Comparison of ENCODE assay signal across 30 cellular contexts in genomic region chr11:66075273-66075672, GRCh38. TPM values are rescaled to one million over a fixed set of nuclear protein-coding genes. Genes with fewer than 3 reads are reported as not detected.
"Had no signal": no experiment of that assay in that cellular context is flagged by ENCODE, and none has a peak within 500 bp of the region (broad histone marks: within the 10 kb centered on the region; RNA-seq: fewer than 3 reads in every experiment).

No MANE protein-coding gene starts in this region.

- H3K4me3 ChIP-seq: colonic mucosa, esophagus squamous epithelium had no signal

- H3K27ac Mint-ChIP-seq: activated CD4-positive, alpha-beta T cell treated with anti-CD3 and anti-CD28 coated beads, Interleukin-2, amount 10 ng/mL, durations not matched to agents 7 days and 5 days; activated naive CD4-positive, alpha-beta T cell treated with anti-CD3 and anti-CD28 coated beads for 36 hours; activated naive CD8-positive, alpha-beta T cell treated with anti-CD3 and anti-CD28 coated beads, Interleukin-2, amount 10 ng/mL, durations not matched to agents 7 days and 5 days; activated T-helper 1 cell treated with anti-CD3 and anti-CD28 coated beads, Interleukin-12 subunit alpha, Interleukin-12 subunit beta, Interleukin-2, Interleukin-4 antibody, amounts not matched to agents 30 ng/mL and 10 ng/mL and 1 ng/mL, durations not matched to agents 14 hours and 24 hours and 36 hours; activated T-helper 2 cell treated with anti-CD3 and anti-CD28 coated beads, Interferon-gamma antibody, Interleukin-2, Interleukin-4, amounts not matched to agents 10 μg/mL and 5 μg/mL and 100 μg/mL, durations not matched to agents 14 hours and 24 hours and 36 hours; T-helper 1 cell treated with Interleukin-12 subunit alpha and Interleukin-12 subunit beta and Interleukin-4 antibody, amounts not matched to agents 30 μg/mL and 1 μg/mL, for 36 hours; T-helper 2 cell treated with Interferon-gamma antibody and Interleukin-4, amounts not matched to agents 5 μg/mL and 100 μg/mL, for 36 hours had no signal

- H3K36me3 ChIP-seq: colonic mucosa had no signal

- ATAC-seq: activated CD4-positive, alpha-beta T cell treated with anti-CD3 and anti-CD28 coated beads for 36 hours had no signal

- H3K27ac ChIP-seq: colonic mucosa, epithelial cell of prostate, esophagus squamous epithelium, WERI-Rb-1 had no signal

- DNase-seq: activated CD4-positive, alpha-beta T cell treated with anti-CD3 and anti-CD28 coated beads for 36 hours; activated CD4-positive, alpha-beta T cell treated with anti-CD3 and anti-CD28 coated beads, Interleukin-2, amount 10 ng/mL, durations not matched to agents 7 days and 5 days; activated CD4-positive, alpha-beta T cell treated with anti-CD3 and anti-CD28 coated beads, Interleukin-2, amount 50 U/mL, for 48 hours; activated CD4-positive, CD25-positive, alpha-beta regulatory T cell; activated CD4-positive, CD25-positive, alpha-beta regulatory T cell treated with anti-CD3 and anti-CD28 coated beads, Interleukin-2, amount 50 U/mL, for 72 hours; activated CD8-positive, alpha-beta memory T cell treated with anti-CD3 and anti-CD28 coated beads, Interleukin-2, amount 50 U/mL, for 48 hours; activated effector memory CD4-positive, alpha-beta T cell treated with anti-CD3 and anti-CD28 coated beads, Interleukin-2, amount 50 U/mL, for 16 hours; activated naive CD4-positive, alpha-beta T cell treated with anti-CD3 and anti-CD28 coated beads for 36 hours; activated naive CD8-positive, alpha-beta T cell treated with anti-CD3 and anti-CD28 coated beads, Interleukin-2, amount 10 ng/mL, durations not matched to agents 7 days and 5 days; activated T-cell treated with anti-CD3 and anti-CD28 coated beads, Interleukin-2, amount 50 U/mL, for 48 hours; amniotic stem cell; anterior cingulate cortex; caudate nucleus; cerebellar nuclear complex; colonic mucosa; effector CD8-positive, alpha-beta T cell; esophagus squamous epithelium; T1000; WERI-Rb-1 had no signal

- H3K27me3 Mint-ChIP-seq: activated CD4-positive, alpha-beta T cell treated with anti-CD3 and anti-CD28 coated beads for 36 hours; activated CD4-positive, alpha-beta T cell treated with anti-CD3 and anti-CD28 coated beads, Interleukin-2, amount 10 ng/mL, durations not matched to agents 7 days and 5 days; activated naive CD4-positive, alpha-beta T cell treated with anti-CD3 and anti-CD28 coated beads, Interleukin-2, amount 50 U/mL, for 24 hours; activated naive CD8-positive, alpha-beta T cell treated with anti-CD3 and anti-CD28 coated beads, Interleukin-2, amount 10 ng/mL, durations not matched to agents 7 days and 5 days had no signal

- H3K4me3 Mint-ChIP-seq: activated CD4-positive, alpha-beta T cell treated with anti-CD3 and anti-CD28 coated beads for 36 hours; activated CD4-positive, alpha-beta T cell treated with anti-CD3 and anti-CD28 coated beads, Interleukin-2, amount 10 ng/mL, durations not matched to agents 7 days and 5 days; activated naive CD4-positive, alpha-beta T cell treated with anti-CD3 and anti-CD28 coated beads for 36 hours; activated naive CD8-positive, alpha-beta T cell treated with anti-CD3 and anti-CD28 coated beads, Interleukin-2, amount 10 ng/mL, durations not matched to agents 7 days and 5 days; activated T-helper 1 cell treated with anti-CD3 and anti-CD28 coated beads, Interleukin-12 subunit alpha, Interleukin-12 subunit beta, Interleukin-2, Interleukin-4 antibody, amounts not matched to agents 30 ng/mL and 10 ng/mL and 1 ng/mL, durations not matched to agents 14 hours and 24 hours and 36 hours; T-helper 1 cell treated with Interleukin-12 subunit alpha and Interleukin-12 subunit beta and Interleukin-4 antibody, amounts not matched to agents 30 μg/mL and 1 μg/mL, for 36 hours; T-helper 2 cell treated with Interferon-gamma antibody and Interleukin-4, amounts not matched to agents 5 μg/mL and 100 μg/mL, for 36 hours had no signal

- H3K9me3 ChIP-seq: colonic mucosa, esophagus squamous epithelium had no signal

- H3K27me3 ChIP-seq: colonic mucosa, esophagus squamous epithelium had no signal

- H3K9me3 Mint-ChIP-seq: activated CD4-positive, alpha-beta T cell treated with anti-CD3 and anti-CD28 coated beads, Interleukin-2, amount 10 ng/mL, durations not matched to agents 7 days and 5 days; activated naive CD4-positive, alpha-beta T cell treated with anti-CD3 and anti-CD28 coated beads for 36 hours; activated naive CD4-positive, alpha-beta T cell treated with anti-CD3 and anti-CD28 coated beads, Interleukin-2, amount 50 U/mL, for 24 hours; activated naive CD8-positive, alpha-beta T cell treated with anti-CD3 and anti-CD28 coated beads, Interleukin-2, amount 10 ng/mL, durations not matched to agents 7 days and 5 days; activated T-helper 1 cell treated with anti-CD3 and anti-CD28 coated beads, Interleukin-12 subunit alpha, Interleukin-12 subunit beta, Interleukin-2, Interleukin-4 antibody, amounts not matched to agents 30 ng/mL and 10 ng/mL and 1 ng/mL, durations not matched to agents 14 hours and 24 hours and 36 hours; activated T-helper 2 cell treated with anti-CD3 and anti-CD28 coated beads, Interferon-gamma antibody, Interleukin-2, Interleukin-4, amounts not matched to agents 10 μg/mL and 5 μg/mL and 100 μg/mL, durations not matched to agents 14 hours and 24 hours and 36 hours; T-helper 1 cell treated with Interleukin-12 subunit alpha and Interleukin-12 subunit beta and Interleukin-4 antibody, amounts not matched to agents 30 μg/mL and 1 μg/mL, for 36 hours; T-helper 2 cell treated with Interferon-gamma antibody and Interleukin-4, amounts not matched to agents 5 μg/mL and 100 μg/mL, for 36 hours had no signal

RNA-seq across cellular contexts. Expression of gene GAL3ST3, which starts 26.3 kb away (rescaled TPM):
- total RNA-seq: activated CD4-positive, alpha-beta T cell treated with anti-CD3 and anti-CD28 coated beads, Interleukin-2, amount 10 ng/mL, durations not matched to agents 7 days and 5 days; colonic mucosa; endothelial cell of umbilical vein; esophagus squamous epithelium; fibroblast of lung; fibroblast of villous mesenchyme had no signal
- polyA plus RNA-seq: fibroblast of lung had no signal

RNA-seq across cellular contexts. Expression of gene CATSPER1, which starts 49.0 kb away (rescaled TPM):
- total RNA-seq: activated CD4-positive, alpha-beta T cell treated with anti-CD3 and anti-CD28 coated beads for 36 hours; activated CD4-positive, alpha-beta T cell treated with anti-CD3 and anti-CD28 coated beads, Interleukin-2, amount 10 ng/mL, durations not matched to agents 7 days and 5 days; activated naive CD4-positive, alpha-beta T cell treated with anti-CD3 and anti-CD28 coated beads for 36 hours; activated naive CD8-positive, alpha-beta T cell treated with anti-CD3 and anti-CD28 coated beads, Interleukin-2, amount 10 ng/mL, durations not matched to agents 7 days and 5 days; dermis microvascular lymphatic vessel endothelial cell; esophagus squamous epithelium; fibroblast of lung; frontal cortex had no signal
- polyA plus RNA-seq: fibroblast of lung had no signal
